In the genomic region with DNA sequence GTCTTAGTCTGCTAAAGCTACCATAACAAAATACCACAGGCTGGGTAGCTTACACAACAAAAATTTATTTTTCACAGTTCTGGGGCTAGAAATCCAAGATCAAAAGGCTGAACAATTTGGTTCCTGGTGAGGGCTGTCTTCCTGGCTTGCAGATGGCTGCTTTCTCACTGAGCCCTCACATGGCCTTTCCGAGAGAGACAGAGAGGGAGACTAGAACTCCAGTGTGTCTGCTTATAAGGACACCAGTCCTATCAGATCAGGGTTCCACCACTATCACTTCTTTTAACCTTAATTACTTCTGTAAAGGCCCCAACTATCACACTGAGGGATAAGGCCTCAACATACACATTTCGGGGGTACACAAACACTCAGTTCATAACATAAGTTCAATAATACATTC, we compare ENCODE assay signal across 22 cellular contexts.
"Had no signal": no experiment of that assay in that cellular context is flagged by ENCODE, and none has a peak within 500 bp of the region (broad histone marks: within the 10 kb centered on the region; RNA-seq: fewer than 3 reads in every experiment).

No MANE protein-coding gene starts in this region.

- H3K4me1 Mint-ChIP-seq: activated B cell treated with CpG ODN at 0.5 μM for 24 hours had no signal

- H3K36me3 ChIP-seq: esophagus squamous epithelium, spleen, suprapubic skin, tibial artery, upper lobe of right lung had no signal

- H3K27me3 ChIP-seq: esophagus squamous epithelium, spleen, suprapubic skin, tibial artery, upper lobe of right lung had no signal

- H3K4me3 Mint-ChIP-seq: activated B cell treated with CpG ODN at 0.5 μM for 24 hours; activated CD8-positive, alpha-beta T cell treated with anti-CD3 and anti-CD28 coated beads for 36 hours; natural killer cell treated with Interleukin-12 subunit alpha and Interleukin-12 subunit beta and Interleukin-15 and Interleukin-18, amount 100 ng/mL, for 72 hours had no signal

- DNase-seq: activated B cell treated with CpG ODN at 0.5 μM for 24 hours; activated CD4-positive, alpha-beta T cell treated with anti-CD3 and anti-CD28 coated beads, Interleukin-2, amount 50 U/mL, for 1 hour; activated CD8-positive, alpha-beta T cell treated with anti-CD3 and anti-CD28 coated beads for 36 hours; activated T-cell treated with anti-CD3 and anti-CD28 coated beads, Interleukin-2, amount 50 U/mL, for 48 hours; dermis blood vessel endothelial cell; effector CD4-positive, alpha-beta T cell; esophagus squamous epithelium; foreskin melanocyte; left ventricle myocardium superior; midbrain; posterior cingulate gyrus; right cardiac atrium; spleen; stimulated activated naive CD4-positive, alpha-beta T cell; T-helper 2 cell; tibial artery; upper lobe of right lung had no signal

- H3K4me3 ChIP-seq: esophagus squamous epithelium, spleen, suprapubic skin, tibial artery, upper lobe of right lung had no signal

- H3K27ac Mint-ChIP-seq: activated B cell treated with CpG ODN at 0.5 μM for 24 hours; activated CD8-positive, alpha-beta T cell treated with anti-CD3 and anti-CD28 coated beads for 36 hours; activated naive CD4-positive, alpha-beta T cell treated with anti-CD3 and anti-CD28 coated beads, Interleukin-2, amount 50 U/mL, for 72 hours; activated T-helper 2 cell treated with anti-CD3 and anti-CD28 coated beads, Interferon-gamma antibody, Interleukin-2, Interleukin-4, amounts not matched to agents 10 μg/mL and 5 μg/mL and 100 μg/mL, durations not matched to agents 14 hours and 24 hours and 36 hours; natural killer cell treated with Interleukin-12 subunit alpha and Interleukin-12 subunit beta and Interleukin-15 and Interleukin-18, amount 100 ng/mL, for 72 hours had no signal

- H3K27ac ChIP-seq: epithelial cell of prostate, esophagus squamous epithelium, spleen, suprapubic skin, tibial artery, upper lobe of right lung had no signal

- H3K4me1 ChIP-seq: esophagus squamous epithelium, spleen, suprapubic skin, tibial artery, upper lobe of right lung had no signal

- H3K27me3 Mint-ChIP-seq: activated B cell treated with CpG ODN at 0.5 μM for 24 hours; activated CD8-positive, alpha-beta T cell treated with anti-CD3 and anti-CD28 coated beads for 36 hours; natural killer cell treated with Interleukin-12 subunit alpha and Interleukin-12 subunit beta and Interleukin-15 and Interleukin-18, amount 100 ng/mL, for 72 hours had no signal

- H3K9me3 ChIP-seq: esophagus squamous epithelium, suprapubic skin, tibial artery, upper lobe of right lung had no signal
